In the genomic region with DNA sequence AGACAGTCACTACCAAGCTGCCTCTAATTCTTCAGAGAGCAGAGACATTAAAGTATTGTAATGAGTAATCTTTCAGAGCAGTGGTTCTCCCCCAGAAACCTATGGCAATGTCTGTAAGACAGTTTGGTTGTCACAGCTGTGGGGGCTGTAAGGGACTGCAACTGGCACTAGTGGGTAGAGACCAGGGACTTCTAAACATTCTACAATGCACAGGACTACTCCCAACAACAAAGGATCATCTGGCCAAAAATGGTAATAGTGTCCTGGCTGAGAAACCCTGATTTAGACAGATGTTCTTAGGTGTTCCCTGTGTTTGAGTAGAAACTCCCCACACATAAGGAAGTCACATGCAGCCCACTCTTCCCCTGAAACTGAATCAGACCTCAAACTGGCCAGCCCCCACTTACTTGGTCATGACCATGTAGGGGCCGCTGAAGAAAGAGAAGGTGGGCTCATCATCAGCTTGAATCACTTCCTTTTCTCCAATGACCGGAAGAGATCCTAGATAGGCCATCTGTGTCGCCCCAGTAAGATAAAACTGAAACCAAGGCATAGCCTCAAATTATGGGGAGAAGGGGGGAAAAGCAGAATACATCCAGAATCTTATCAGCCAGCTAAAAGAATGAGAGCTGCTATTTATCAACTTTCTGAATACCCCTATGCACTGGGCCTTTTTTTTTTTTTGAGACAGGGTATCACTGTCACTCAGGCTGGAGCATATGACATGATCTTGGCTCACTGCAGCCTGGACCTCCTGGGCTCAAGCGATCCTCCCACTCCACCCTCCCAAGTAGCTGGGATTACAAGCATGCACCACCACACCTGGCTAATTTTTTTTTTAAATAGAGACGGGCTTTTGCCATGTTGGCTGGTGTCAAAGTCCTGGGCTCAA, we compare ENCODE assay signal across 1 cellular context.
TF ChIP-seq lines count a peak whose summit lies in the region.

No MANE protein-coding gene starts in this region.

TF ChIP-seq in GM12878, 131 proteins besides CTCF, POLR2A, EP300 and RAD21 (continued from another document and continues in another):
- TF ChIP-seq, protein P1, sequence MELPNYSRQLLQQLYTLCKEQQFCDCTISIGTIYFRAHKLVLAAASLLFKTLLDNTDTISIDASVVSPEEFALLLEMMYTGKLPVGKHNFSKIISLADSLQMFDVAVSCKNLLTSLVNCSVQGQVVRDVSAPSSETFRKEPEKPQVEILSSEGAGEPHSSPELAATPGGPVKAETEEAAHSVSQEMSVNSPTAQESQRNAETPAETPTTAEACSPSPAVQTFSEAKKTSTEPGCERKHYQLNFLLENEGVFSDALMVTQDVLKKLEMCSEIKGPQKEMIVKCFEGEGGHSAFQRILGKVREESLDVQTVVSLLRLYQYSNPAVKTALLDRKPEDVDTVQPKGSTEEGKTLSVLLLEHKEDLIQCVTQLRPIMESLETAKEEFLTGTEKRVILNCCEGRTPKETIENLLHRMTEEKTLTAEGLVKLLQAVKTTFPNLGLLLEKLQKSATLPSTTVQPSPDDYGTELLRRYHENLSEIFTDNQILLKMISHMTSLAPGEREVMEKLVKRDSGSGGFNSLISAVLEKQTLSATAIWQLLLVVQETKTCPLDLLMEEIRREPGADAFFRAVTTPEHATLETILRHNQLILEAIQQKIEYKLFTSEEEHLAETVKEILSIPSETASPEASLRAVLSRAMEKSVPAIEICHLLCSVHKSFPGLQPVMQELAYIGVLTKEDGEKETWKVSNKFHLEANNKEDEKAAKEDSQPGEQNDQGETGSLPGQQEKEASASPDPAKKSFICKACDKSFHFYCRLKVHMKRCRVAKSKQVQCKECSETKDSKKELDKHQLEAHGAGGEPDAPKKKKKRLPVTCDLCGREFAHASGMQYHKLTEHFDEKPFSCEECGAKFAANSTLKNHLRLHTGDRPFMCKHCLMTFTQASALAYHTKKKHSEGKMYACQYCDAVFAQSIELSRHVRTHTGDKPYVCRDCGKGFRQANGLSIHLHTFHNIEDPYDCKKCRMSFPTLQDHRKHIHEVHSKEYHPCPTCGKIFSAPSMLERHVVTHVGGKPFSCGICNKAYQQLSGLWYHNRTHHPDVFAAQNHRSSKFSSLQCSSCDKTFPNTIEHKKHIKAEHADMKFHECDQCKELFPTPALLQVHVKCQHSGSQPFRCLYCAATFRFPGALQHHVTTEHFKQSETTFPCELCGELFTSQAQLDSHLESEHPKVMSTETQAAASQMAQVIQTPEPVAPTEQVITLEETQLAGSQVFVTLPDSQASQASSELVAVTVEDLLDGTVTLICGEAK (IDR thresholded peaks at IDR 0.05; ENCODE audit: borderline replicate concordance), result no peak; the same call in 1 of the 2 replicates
- TF ChIP-seq, protein P2, sequence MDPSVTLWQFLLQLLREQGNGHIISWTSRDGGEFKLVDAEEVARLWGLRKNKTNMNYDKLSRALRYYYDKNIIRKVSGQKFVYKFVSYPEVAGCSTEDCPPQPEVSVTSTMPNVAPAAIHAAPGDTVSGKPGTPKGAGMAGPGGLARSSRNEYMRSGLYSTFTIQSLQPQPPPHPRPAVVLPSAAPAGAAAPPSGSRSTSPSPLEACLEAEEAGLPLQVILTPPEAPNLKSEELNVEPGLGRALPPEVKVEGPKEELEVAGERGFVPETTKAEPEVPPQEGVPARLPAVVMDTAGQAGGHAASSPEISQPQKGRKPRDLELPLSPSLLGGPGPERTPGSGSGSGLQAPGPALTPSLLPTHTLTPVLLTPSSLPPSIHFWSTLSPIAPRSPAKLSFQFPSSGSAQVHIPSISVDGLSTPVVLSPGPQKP (IDR thresholded peaks at IDR 0.05; ENCODE audit: low read depth, low read length), result no peak
- TF ChIP-seq EED (IDR thresholded peaks at IDR 0.05; ENCODE audit: low read depth), result peak; percentile 77; the same call in 1 of the 2 replicates
- no peak for TF ChIP-seq EZH2 (IDR thresholded peaks at IDR 0.05; ENCODE audit: borderline replicate concordance, control insufficient read depth, low read depth, low read length)
- no peak for TF ChIP-seq CHD1 (IDR thresholded peaks at IDR 0.05; ENCODE audit: low read depth, low read length)
- peak; percentile 4; the same call in 1 of the 2 replicates for TF ChIP-seq BCL11A (IDR thresholded peaks at IDR 0.05; ENCODE audit: low read depth, low read length)
- TF ChIP-seq, protein P3, sequence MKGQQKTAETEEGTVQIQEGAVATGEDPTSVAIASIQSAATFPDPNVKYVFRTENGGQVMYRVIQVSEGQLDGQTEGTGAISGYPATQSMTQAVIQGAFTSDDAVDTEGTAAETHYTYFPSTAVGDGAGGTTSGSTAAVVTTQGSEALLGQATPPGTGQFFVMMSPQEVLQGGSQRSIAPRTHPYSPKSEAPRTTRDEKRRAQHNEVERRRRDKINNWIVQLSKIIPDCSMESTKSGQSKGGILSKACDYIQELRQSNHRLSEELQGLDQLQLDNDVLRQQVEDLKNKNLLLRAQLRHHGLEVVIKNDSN (IDR thresholded peaks at IDR 0.05; ENCODE audit: borderline replicate concordance, extremely low read length, insufficient read depth, low read depth, low read length), result no peak
- TF ChIP-seq POLR2AphosphoS2 (IDR thresholded peaks at IDR 0.05; ENCODE audit: low read depth, low read length), result no peak
- TF ChIP-seq, protein P4, sequence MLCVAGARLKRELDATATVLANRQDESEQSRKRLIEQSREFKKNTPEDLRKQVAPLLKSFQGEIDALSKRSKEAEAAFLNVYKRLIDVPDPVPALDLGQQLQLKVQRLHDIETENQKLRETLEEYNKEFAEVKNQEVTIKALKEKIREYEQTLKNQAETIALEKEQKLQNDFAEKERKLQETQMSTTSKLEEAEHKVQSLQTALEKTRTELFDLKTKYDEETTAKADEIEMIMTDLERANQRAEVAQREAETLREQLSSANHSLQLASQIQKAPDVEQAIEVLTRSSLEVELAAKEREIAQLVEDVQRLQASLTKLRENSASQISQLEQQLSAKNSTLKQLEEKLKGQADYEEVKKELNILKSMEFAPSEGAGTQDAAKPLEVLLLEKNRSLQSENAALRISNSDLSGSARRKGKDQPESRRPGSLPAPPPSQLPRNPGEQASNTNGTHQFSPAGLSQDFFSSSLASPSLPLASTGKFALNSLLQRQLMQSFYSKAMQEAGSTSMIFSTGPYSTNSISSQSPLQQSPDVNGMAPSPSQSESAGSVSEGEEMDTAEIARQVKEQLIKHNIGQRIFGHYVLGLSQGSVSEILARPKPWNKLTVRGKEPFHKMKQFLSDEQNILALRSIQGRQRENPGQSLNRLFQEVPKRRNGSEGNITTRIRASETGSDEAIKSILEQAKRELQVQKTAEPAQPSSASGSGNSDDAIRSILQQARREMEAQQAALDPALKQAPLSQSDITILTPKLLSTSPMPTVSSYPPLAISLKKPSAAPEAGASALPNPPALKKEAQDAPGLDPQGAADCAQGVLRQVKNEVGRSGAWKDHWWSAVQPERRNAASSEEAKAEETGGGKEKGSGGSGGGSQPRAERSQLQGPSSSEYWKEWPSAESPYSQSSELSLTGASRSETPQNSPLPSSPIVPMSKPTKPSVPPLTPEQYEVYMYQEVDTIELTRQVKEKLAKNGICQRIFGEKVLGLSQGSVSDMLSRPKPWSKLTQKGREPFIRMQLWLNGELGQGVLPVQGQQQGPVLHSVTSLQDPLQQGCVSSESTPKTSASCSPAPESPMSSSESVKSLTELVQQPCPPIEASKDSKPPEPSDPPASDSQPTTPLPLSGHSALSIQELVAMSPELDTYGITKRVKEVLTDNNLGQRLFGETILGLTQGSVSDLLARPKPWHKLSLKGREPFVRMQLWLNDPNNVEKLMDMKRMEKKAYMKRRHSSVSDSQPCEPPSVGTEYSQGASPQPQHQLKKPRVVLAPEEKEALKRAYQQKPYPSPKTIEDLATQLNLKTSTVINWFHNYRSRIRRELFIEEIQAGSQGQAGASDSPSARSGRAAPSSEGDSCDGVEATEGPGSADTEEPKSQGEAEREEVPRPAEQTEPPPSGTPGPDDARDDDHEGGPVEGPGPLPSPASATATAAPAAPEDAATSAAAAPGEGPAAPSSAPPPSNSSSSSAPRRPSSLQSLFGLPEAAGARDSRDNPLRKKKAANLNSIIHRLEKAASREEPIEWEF (IDR thresholded peaks at IDR 0.05; ENCODE audit: insufficient replicate concordance, low read depth, low read length), result no peak
- peak; percentile 58; the same call in 1 of the 2 replicates for TF ChIP-seq PAX5 (IDR thresholded peaks at IDR 0.05; ENCODE audit: borderline replicate concordance, low read depth, low read length)
- TF ChIP-seq NBN (IDR thresholded peaks at IDR 0.05), result peak; percentile 55; the same call in 1 of the 2 replicates
- TF ChIP-seq SUZ12 (IDR thresholded peaks at IDR 0.05; ENCODE audit: unreplicated experiment), result no peak
- no peak for TF ChIP-seq STAT1 (conservative IDR thresholded peaks at IDR 0.05)
- TF ChIP-seq MTA2 (IDR thresholded peaks at IDR 0.05; ENCODE audit: low read depth), result peak; percentile 43; the same call in 1 of the 2 replicates
- TF ChIP-seq DPF2 (IDR thresholded peaks at IDR 0.05), result peak; percentile 36; the same call in 1 of the 2 replicates
- TF ChIP-seq ZNF207 (IDR thresholded peaks at IDR 0.05; ENCODE audit: borderline replicate concordance), result no peak
- peak; percentile 64; the same call in 1 of the 2 replicates for TF ChIP-seq ZBED1 (IDR thresholded peaks at IDR 0.05; ENCODE audit: borderline replicate concordance)
- no peak for TF ChIP-seq CBX3 (IDR thresholded peaks at IDR 0.05; ENCODE audit: borderline replicate concordance, low read depth)
- no peak for TF ChIP-seq KAT2A (conservative IDR thresholded peaks at IDR 0.05; ENCODE audit: control insufficient read depth, low read depth, low read length)
- no peak for TF ChIP-seq ZSCAN29 (IDR thresholded peaks at IDR 0.05)
- TF ChIP-seq BACH1 (IDR thresholded peaks at IDR 0.05; ENCODE audit: borderline replicate concordance), result no peak
- TF ChIP-seq, protein P5, sequence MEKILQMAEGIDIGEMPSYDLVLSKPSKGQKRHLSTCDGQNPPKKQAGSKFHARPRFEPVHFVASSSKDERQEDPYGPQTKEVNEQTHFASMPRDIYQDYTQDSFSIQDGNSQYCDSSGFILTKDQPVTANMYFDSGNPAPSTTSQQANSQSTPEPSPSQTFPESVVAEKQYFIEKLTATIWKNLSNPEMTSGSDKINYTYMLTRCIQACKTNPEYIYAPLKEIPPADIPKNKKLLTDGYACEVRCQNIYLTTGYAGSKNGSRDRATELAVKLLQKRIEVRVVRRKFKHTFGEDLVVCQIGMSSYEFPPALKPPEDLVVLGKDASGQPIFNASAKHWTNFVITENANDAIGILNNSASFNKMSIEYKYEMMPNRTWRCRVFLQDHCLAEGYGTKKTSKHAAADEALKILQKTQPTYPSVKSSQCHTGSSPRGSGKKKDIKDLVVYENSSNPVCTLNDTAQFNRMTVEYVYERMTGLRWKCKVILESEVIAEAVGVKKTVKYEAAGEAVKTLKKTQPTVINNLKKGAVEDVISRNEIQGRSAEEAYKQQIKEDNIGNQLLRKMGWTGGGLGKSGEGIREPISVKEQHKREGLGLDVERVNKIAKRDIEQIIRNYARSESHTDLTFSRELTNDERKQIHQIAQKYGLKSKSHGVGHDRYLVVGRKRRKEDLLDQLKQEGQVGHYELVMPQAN (conservative IDR thresholded peaks at IDR 0.05), result no peak
- TF ChIP-seq YY1 (IDR thresholded peaks at IDR 0.05; ENCODE audit: low read depth, low read length), result no peak
- no peak for TF ChIP-seq CBX5 (IDR thresholded peaks at IDR 0.05; ENCODE audit: low read depth)
- TF ChIP-seq, protein P6, sequence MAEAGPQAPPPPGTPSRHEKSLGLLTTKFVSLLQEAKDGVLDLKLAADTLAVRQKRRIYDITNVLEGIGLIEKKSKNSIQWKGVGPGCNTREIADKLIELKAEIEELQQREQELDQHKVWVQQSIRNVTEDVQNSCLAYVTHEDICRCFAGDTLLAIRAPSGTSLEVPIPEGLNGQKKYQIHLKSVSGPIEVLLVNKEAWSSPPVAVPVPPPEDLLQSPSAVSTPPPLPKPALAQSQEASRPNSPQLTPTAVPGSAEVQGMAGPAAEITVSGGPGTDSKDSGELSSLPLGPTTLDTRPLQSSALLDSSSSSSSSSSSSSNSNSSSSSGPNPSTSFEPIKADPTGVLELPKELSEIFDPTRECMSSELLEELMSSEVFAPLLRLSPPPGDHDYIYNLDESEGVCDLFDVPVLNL (IDR thresholded peaks at IDR 0.05; ENCODE audit: low read depth, low read length), result no peak
- peak; percentile 45 to 51; a peak in 3 of 4 replicates for TF ChIP-seq IKZF2 (IDR thresholded peaks at IDR 0.05)
- TF ChIP-seq SIX5 (IDR thresholded peaks at IDR 0.05; ENCODE audit: low read depth, low read length, severe bottlenecking), result no peak
- TF ChIP-seq RCOR1 (conservative IDR thresholded peaks at IDR 0.05; ENCODE audit: low read depth, low read length), result no peak
- TF ChIP-seq RELA (IDR thresholded peaks at IDR 0.05; ENCODE audit: borderline replicate concordance, partially characterized antibody), result no peak
- peak; percentile 74 for TF ChIP-seq IRF4 (IDR thresholded peaks at IDR 0.05; ENCODE audit: low read depth, low read length)
- TF ChIP-seq SMC3 (IDR thresholded peaks at IDR 0.05; ENCODE audit: borderline replicate concordance, low read length), result no peak
- TF ChIP-seq POLR2AphosphoS5 (IDR thresholded peaks at IDR 0.05; ENCODE audit: low read length), result no peak
- 0 out of 2 replicates have a peak, but pooled peaks have one; percentile 25 for TF ChIP-seq ATF7 (IDR thresholded peaks at IDR 0.05; ENCODE audit: low read depth)
- TF ChIP-seq, protein P7, sequence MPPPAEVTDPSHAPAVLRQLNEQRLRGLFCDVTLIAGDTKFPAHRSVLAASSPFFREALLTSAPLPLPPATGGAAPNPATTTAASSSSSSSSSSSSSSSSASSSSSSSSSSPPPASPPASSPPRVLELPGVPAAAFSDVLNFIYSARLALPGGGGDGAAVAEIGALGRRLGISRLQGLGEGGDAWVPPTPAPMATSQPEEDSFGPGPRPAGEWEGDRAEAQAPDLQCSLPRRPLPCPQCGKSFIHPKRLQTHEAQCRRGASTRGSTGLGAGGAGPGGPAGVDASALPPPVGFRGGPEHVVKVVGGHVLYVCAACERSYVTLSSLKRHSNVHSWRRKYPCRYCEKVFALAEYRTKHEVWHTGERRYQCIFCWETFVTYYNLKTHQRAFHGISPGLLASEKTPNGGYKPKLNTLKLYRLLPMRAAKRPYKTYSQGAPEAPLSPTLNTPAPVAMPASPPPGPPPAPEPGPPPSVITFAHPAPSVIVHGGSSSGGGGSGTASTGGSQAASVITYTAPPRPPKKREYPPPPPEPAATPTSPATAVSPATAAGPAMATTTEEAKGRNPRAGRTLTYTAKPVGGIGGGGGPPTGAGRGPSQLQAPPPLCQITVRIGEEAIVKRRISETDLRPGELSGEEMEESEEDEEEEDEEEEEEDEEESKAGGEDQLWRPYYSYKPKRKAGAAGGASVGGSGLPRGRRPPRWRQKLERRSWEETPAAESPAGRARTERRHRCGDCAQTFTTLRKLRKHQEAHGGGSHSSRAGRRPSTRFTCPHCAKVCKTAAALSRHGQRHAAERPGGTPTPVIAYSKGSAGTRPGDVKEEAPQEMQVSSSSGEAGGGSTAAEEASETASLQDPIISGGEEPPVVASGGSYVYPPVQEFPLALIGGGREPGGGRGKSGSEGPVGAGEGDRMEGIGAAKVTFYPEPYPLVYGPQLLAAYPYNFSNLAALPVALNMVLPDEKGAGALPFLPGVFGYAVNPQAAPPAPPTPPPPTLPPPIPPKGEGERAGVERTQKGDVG (CRISPR knock-in tag; IDR thresholded peaks at IDR 0.05), result no peak
- TF ChIP-seq POU2F2 (IDR thresholded peaks at IDR 0.05; ENCODE audit: borderline replicate concordance, low read depth, low read length), result no peak
- TF ChIP-seq NFXL1 (IDR thresholded peaks at IDR 0.05; ENCODE audit: borderline replicate concordance), result no peak
- 0 out of 2 replicates have a peak, but pooled peaks have one; percentile 12 for TF ChIP-seq MEF2A (IDR thresholded peaks at IDR 0.05; ENCODE audit: insufficient read depth, low read depth, low read length)
- TF ChIP-seq GATAD2B (conservative IDR thresholded peaks at IDR 0.05; ENCODE audit: low read depth), result 0 out of 2 replicates have a peak, but pooled peaks have one; percentile 29
- no peak for TF ChIP-seq MYC (IDR thresholded peaks at IDR 0.05; ENCODE audit: insufficient read depth, insufficient read length, insufficient replicate concordance, low read length, severe bottlenecking)
- no peak for TF ChIP-seq CEBPB (IDR thresholded peaks at IDR 0.05; ENCODE audit: borderline replicate concordance in 1 of 2, low read depth in 2 of 2, low read length in 2 of 2)
